8 cellular contexts compared by ENCODE assay signal in the genomic region with DNA sequence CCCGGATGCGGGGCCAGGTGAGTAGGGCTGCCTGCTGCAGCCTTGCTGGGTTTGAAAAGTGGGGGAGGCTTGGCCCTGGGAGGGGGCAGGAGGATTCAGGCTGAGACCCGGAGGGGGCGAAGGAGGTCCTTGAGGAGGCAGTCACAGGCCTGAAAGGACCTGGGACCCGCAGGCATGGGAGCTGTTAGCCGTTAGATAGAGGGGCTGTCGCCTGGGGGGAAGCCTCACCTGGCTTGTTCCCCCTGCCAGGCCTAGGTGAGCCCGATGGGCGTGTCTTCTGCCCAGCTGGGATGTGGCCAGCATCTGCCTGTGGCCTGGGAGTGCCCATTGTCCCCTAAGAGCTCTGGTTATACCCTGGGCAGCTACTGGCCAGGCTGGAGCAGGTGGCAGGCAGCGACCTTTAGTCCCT. TPM values are rescaled to one million over a fixed set of nuclear protein-coding genes. Genes with fewer than 3 reads are reported as not detected.
DNase-seq lines count a peak whose midpoint lies in the region; ATAC-seq and TF ChIP-seq lines count a peak whose summit lies in the region.

No MANE protein-coding gene starts in this region.

- no peak for TF ChIP-seq RAD21 in neural cell (conservative IDR thresholded peaks at IDR 0.05)

- no peak for ATAC-seq in omental fat pad (ENCODE audit: low FRiP score)
- ATAC-seq in HG03378 (IDR thresholded peaks at IDR 0.05; ENCODE audit: unreplicated experiment) = no peak
- no peak for ATAC-seq in GM21447 (IDR thresholded peaks at IDR 0.05; ENCODE audit: unreplicated experiment)

- peaks cover 4% of the 10 kb centered on the region for H3F3A ChIP-seq in neural cell (ENCODE audit: insufficient read depth, low read length, poor library complexity, severe bottlenecking)

- H3K4me3 ChIP-seq in dorsolateral prefrontal cortex (peak overlapping the region; percentile 48 to 82 (median 68)), neural cell (ENCODE audit: low read length) (peak overlapping the region; percentile 97)

- H3K9me3 ChIP-seq in neural cell (ENCODE audit: low read length) = peaks cover 3% of the 10 kb centered on the region

- H3K27me3 ChIP-seq in dorsolateral prefrontal cortex (no peaks in the 10 kb centered on the region), neural cell (ENCODE audit: insufficient read depth, low read depth, low read length) (peaks cover 9% of the 10 kb centered on the region)

- DNase-seq in COR-L47 (lab: John Stamatoyannopoulos, UW) = peak; percentile 68
- peak; percentile 90 for DNase-seq in NCI-H2029 (lab: John Stamatoyannopoulos, UW)
- peak in 1 of 10 donors; percentile 28 for DNase-seq in dorsolateral prefrontal cortex
- DNase-seq in omental fat pad (ENCODE audit: low spot score) = no peak
- DNase-seq in NCI-H128 (lab: John Stamatoyannopoulos, UW; ENCODE audit: unreplicated experiment) = no peak

- no peak for TF ChIP-seq EP300 in neural cell (conservative IDR thresholded peaks at IDR 0.05; ENCODE audit: poor library complexity, severe bottlenecking)

- peak overlapping the region; percentile 23 to 97 (median 90) for H3K27ac ChIP-seq in dorsolateral prefrontal cortex
- H3K27ac ChIP-seq in neural cell (ENCODE audit: low read length) = peak overlapping the region; percentile 81

- H4K20me1 ChIP-seq in neural cell (ENCODE audit: insufficient read depth) = peaks cover 5% of the 10 kb centered on the region

- H3K36me3 ChIP-seq in neural cell (ENCODE audit: insufficient read depth, low read length) = no peaks in the 10 kb centered on the region

- H2AFZ ChIP-seq in neural cell (ENCODE audit: low read depth, low read length) = no peak overlapping the region

- peak overlapping the region; percentile 94 for H3K4me2 ChIP-seq in neural cell (ENCODE audit: low read length)

- peak overlapping the region; percentile 98 for H3K9ac ChIP-seq in neural cell (ENCODE audit: low read length)

- peaks cover 44% of the 10 kb centered on the region for H3K79me2 ChIP-seq in neural cell (replicated peaks; ENCODE audit: insufficient read depth, low read length)

- TF ChIP-seq CTCF in dorsolateral prefrontal cortex (IDR thresholded peaks at IDR 0.05 in 54 of 56, conservative IDR thresholded peaks at IDR 0.05 in 2 of 56; ENCODE audit: low read depth in 1 of 56, partially characterized antibody in 56 of 56) (no peak), neural cell (IDR thresholded peaks at IDR 0.05; ENCODE audit: poor library complexity, severe bottlenecking) (no peak), omental fat pad (IDR thresholded peaks at IDR 0.05) (no peak)

- intact Hi-C loops in dorsolateral prefrontal cortex (cut with DNase I) = loop anchor here (1.0 to 2.0 kb wide), 3 partner anchors 15 to 28 kb away; no protein-coding TSS in a partner anchor

- no peaks in the 10 kb centered on the region for H3K9me2 ChIP-seq in neural cell (ENCODE audit: insufficient read depth, low read length)

TF ChIP-seq in neural cell, 6 proteins besides CTCF, POLR2A, EP300 and RAD21:
- TF ChIP-seq, protein P1, sequence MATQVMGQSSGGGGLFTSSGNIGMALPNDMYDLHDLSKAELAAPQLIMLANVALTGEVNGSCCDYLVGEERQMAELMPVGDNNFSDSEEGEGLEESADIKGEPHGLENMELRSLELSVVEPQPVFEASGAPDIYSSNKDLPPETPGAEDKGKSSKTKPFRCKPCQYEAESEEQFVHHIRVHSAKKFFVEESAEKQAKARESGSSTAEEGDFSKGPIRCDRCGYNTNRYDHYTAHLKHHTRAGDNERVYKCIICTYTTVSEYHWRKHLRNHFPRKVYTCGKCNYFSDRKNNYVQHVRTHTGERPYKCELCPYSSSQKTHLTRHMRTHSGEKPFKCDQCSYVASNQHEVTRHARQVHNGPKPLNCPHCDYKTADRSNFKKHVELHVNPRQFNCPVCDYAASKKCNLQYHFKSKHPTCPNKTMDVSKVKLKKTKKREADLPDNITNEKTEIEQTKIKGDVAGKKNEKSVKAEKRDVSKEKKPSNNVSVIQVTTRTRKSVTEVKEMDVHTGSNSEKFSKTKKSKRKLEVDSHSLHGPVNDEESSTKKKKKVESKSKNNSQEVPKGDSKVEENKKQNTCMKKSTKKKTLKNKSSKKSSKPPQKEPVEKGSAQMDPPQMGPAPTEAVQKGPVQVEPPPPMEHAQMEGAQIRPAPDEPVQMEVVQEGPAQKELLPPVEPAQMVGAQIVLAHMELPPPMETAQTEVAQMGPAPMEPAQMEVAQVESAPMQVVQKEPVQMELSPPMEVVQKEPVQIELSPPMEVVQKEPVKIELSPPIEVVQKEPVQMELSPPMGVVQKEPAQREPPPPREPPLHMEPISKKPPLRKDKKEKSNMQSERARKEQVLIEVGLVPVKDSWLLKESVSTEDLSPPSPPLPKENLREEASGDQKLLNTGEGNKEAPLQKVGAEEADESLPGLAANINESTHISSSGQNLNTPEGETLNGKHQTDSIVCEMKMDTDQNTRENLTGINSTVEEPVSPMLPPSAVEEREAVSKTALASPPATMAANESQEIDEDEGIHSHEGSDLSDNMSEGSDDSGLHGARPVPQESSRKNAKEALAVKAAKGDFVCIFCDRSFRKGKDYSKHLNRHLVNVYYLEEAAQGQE (IDR thresholded peaks at IDR 0.05; ENCODE audit: borderline replicate concordance) = no peak
- no peak for TF ChIP-seq POLR2AphosphoS5 (IDR thresholded peaks at IDR 0.05)

RNA-seq across cellular contexts. Expression of a gene that starts 1.8 kb away (rescaled TPM):
- total RNA-seq in dorsolateral prefrontal cortex = 100 to 1,000 TPM in 11 of 120 experiments, 10 to 100 TPM in 109; 41.1 to 144 (median 77.7) TPM
- polyA plus RNA-seq in neural cell = 3.5 and 7.1 TPM in 2 replicates
- polyA minus RNA-seq in neural cell = 15.8 and 17.7 TPM in 2 replicates
- 1 to 10 TPM in 3 of 4 donors, under 1 TPM in 1; 0.47 to 5.6 (median 4.0) TPM for total RNA-seq in omental fat pad

RNA-seq across cellular contexts. Expression of a gene that starts 11.2 kb away (rescaled TPM):
- not detected for total RNA-seq in dorsolateral prefrontal cortex
- polyA plus RNA-seq in neural cell = not detected in 2 replicates
- polyA minus RNA-seq in neural cell = not detected in 2 replicates
- total RNA-seq in omental fat pad = not detected

RNA-seq across cellular contexts. Expression of a gene that starts 24.2 kb away (rescaled TPM):
- total RNA-seq in dorsolateral prefrontal cortex (under 1 TPM in 2 of 120 experiments, not detected in 118; 0.69 to 0.74 TPM), omental fat pad (not detected)
- polyA plus RNA-seq in neural cell = not detected in 2 replicates
- not detected in 2 replicates for polyA minus RNA-seq in neural cell

RNA-seq across cellular contexts. Expression of a gene that starts 34.4 kb away (rescaled TPM):
- total RNA-seq in dorsolateral prefrontal cortex (not detected), omental fat pad (not detected)
- polyA plus RNA-seq in neural cell = not detected in 2 replicates
- not detected in 2 replicates for polyA minus RNA-seq in neural cell

RNA-seq across cellular contexts. Expression of a gene that starts 48.1 kb away (rescaled TPM):
- total RNA-seq in dorsolateral prefrontal cortex (not detected), omental fat pad (not detected)
- polyA plus RNA-seq in neural cell = not detected in 2 replicates
- not detected in 2 replicates for polyA minus RNA-seq in neural cell

Comparison
In these comparisons a context has a peak if more than half of its experiments do, and no peak if none do; other contexts are left out.
1. DNase-seq: peak in COR-L47 (single experiment) and NCI-H2029 (single experiment); none in omental fat pad (single experiment) and NCI-H128 (single experiment).
2. RNA of a gene that starts 1.8 kb away (total RNA-seq): 41.1 to 144 TPM in dorsolateral prefrontal cortex; 0.47 to 5.6 TPM in omental fat pad; every median in the first group is over 4 times any median in the second.